17 cellular contexts compared by ENCODE assay signal in genomic region chr4:4889781-4890180, GRCh38. TPM values are rescaled to one million over a fixed set of nuclear protein-coding genes. Genes with fewer than 3 reads are reported as not detected.
DNase-seq lines count a peak whose midpoint lies in the region; ATAC-seq and TF ChIP-seq lines count a peak whose summit lies in the region.
"Had no signal": no experiment of that assay in that cellular context is flagged by ENCODE, and none has a peak within 500 bp of the region (broad histone marks: within the 10 kb centered on the region; RNA-seq: fewer than 3 reads in every experiment).

No MANE protein-coding gene starts in this region.

- no peak overlapping the region for H4K8ac ChIP-seq in neuronal stem cell (ENCODE audit: low read depth, low read length)

- H3K36me3 ChIP-seq in neuronal stem cell (replicated peaks in 1 of 2; ENCODE audit: control insufficient read depth in 2 of 2, insufficient read depth in 2 of 2, low read length in 2 of 2) (no peaks in the 10 kb centered on the region), upper lobe of right lung (no peaks in the 10 kb centered on the region)
- H3K36me3 ChIP-seq: BLaER1 treated with 17β-estradiol and CSF1 and Interleukin-3, amounts not matched to agents 10 nM and 100 nM had no signal

- H2AK5ac ChIP-seq in neuronal stem cell (ENCODE audit: low read depth, low read length), result no peak overlapping the region

- H4K91ac ChIP-seq in neuronal stem cell (ENCODE audit: low read depth, low read length, poor library complexity), result no peak overlapping the region

- TF ChIP-seq CTCF in coronary artery (IDR thresholded peaks at IDR 0.05) (no peak), upper lobe of right lung (IDR thresholded peaks at IDR 0.05) (no peak)

- no peaks in the 10 kb centered on the region for H3K79me1 ChIP-seq in neuronal stem cell (ENCODE audit: low read depth, low read length)

- H2BK12ac ChIP-seq in neuronal stem cell (ENCODE audit: low read length), result no peak overlapping the region

- no peak overlapping the region for H2AFZ ChIP-seq in neuronal stem cell (ENCODE audit: low read length)

- no peak overlapping the region for H2BK15ac ChIP-seq in neuronal stem cell (ENCODE audit: low read length)

- intact Hi-C loops in upper lobe of right lung (cut with DNase I), result no loop called here

- H3K27me3 ChIP-seq in neuronal stem cell (ENCODE audit: control insufficient read depth in 3 of 3, insufficient read depth in 3 of 3, low read depth in 1 of 3, low read length in 3 of 3), result peaks cover 0 to 23% (median 3%) of the 10 kb centered on the region in 3 experiments
- peaks cover 5% of the 10 kb centered on the region for H3K27me3 ChIP-seq in upper lobe of right lung
- H3K27me3 ChIP-seq: BLaER1 treated with 17β-estradiol and CSF1 and Interleukin-3, amounts not matched to agents 10 nM and 100 nM had no signal

- no peak overlapping the region for H2BK5ac ChIP-seq in neuronal stem cell (ENCODE audit: low read length)

- no peak overlapping the region for H3K27ac ChIP-seq in coronary artery
- no peak overlapping the region for H3K27ac ChIP-seq in neuronal stem cell (replicated peaks; ENCODE audit: low read length)
- no peak overlapping the region for H3K27ac ChIP-seq in upper lobe of right lung
- H3K27ac ChIP-seq: 22Rv1; A549; BLaER1 treated with 17β-estradiol and CSF1 and Interleukin-3, amounts not matched to agents 10 nM and 100 nM; C4-2B had no signal

- H3K4me2 ChIP-seq in neuronal stem cell (ENCODE audit: insufficient read depth, low read length, poor library complexity, severe bottlenecking), result no peak overlapping the region
- H3K4me2 ChIP-seq: A549; BLaER1 treated with 17β-estradiol and CSF1 and Interleukin-3, amounts not matched to agents 10 nM and 100 nM had no signal

- DNase-seq in coronary artery (ENCODE audit: low spot score), result peak; percentile 24
- DNase-seq in neuronal stem cell (ENCODE audit: low spot score), result no peak
- no peak for DNase-seq in upper lobe of right lung
- DNase-seq in OCI-M2 (lab: John Stamatoyannopoulos, UW; ENCODE audit: unreplicated experiment), result no peak
- DNase-seq in LoVo (ENCODE audit: low spot score), result no peak
- DNase-seq: AML-193; Caco-2; Calu3; CD4-positive, alpha-beta T cell; CD8-positive, alpha-beta T cell; DMS79 treated with DMSO at 0.1 percent for 48 hours; GF-D8 had no signal

- no CpG with 5 or more reads among the region's 9 CpGs for whole genome bisulfite sequencing in neuronal stem cell (ENCODE audit: extremely low coverage in 2 of 2, insufficient read length in 2 of 2, insufficient replicate concordance in 1 of 2), 2 donors

- peaks cover 0 to 2% of the 10 kb centered on the region in 2 donors for H3K9me3 ChIP-seq in neuronal stem cell (replicated peaks in 1 of 2; ENCODE audit: control insufficient read depth in 2 of 2, insufficient read depth in 1 of 2, low read depth in 1 of 2, low read length in 2 of 2)
- no peaks in the 10 kb centered on the region for H3K9me3 ChIP-seq in upper lobe of right lung
- H3K9me3 ChIP-seq: A549; BLaER1 treated with 17β-estradiol and CSF1 and Interleukin-3, amounts not matched to agents 10 nM and 100 nM; Caco-2 had no signal

- H3K23ac ChIP-seq in neuronal stem cell (ENCODE audit: low read depth, low read length, poor library complexity), result no peak overlapping the region

- H3K14ac ChIP-seq in neuronal stem cell (ENCODE audit: low read length), result peak overlapping the region; percentile 83

- H3K4me1 ChIP-seq in neuronal stem cell (ENCODE audit: control insufficient read depth in 2 of 2, insufficient read depth in 1 of 2, low read depth in 1 of 2, low read length in 2 of 2), result no peaks in the 10 kb centered on the region
- H3K4me1 ChIP-seq in upper lobe of right lung, result no peaks in the 10 kb centered on the region
- H3K4me1 ChIP-seq: A549, Caco-2 had no signal

- H3K4me3 ChIP-seq in coronary artery (no peak overlapping the region), neuronal stem cell (ENCODE audit: low read length in 2 of 2) (no peak overlapping the region), upper lobe of right lung (no peak overlapping the region)
- H3K4me3 ChIP-seq: A549; BLaER1 treated with 17β-estradiol and CSF1 and Interleukin-3, amounts not matched to agents 10 nM and 100 nM had no signal

- peak overlapping the region; percentile 34 for H3K18ac ChIP-seq in neuronal stem cell (ENCODE audit: low read length)

- no peak overlapping the region for H3K9ac ChIP-seq in neuronal stem cell (ENCODE audit: low read depth, low read length, poor library complexity)
- H3K9ac ChIP-seq: BLaER1 treated with 17β-estradiol and CSF1 and Interleukin-3, amounts not matched to agents 10 nM and 100 nM had no signal

- no peak overlapping the region for H3K4ac ChIP-seq in neuronal stem cell (ENCODE audit: low read length)

- H2BK120ac ChIP-seq in neuronal stem cell (ENCODE audit: low read depth, low read length), result no peak overlapping the region

- peak; percentile 28 for ATAC-seq in upper lobe of right lung
- ATAC-seq: A549; CD8-positive, alpha-beta T cell had no signal

RNA-seq across cellular contexts. Expression of gene MSX1, which starts 30.3 kb away (rescaled TPM):
- polyA plus RNA-seq in neuronal stem cell (2013, experiment 1 of 2), result 1.6 TPM
- 1.8 TPM for polyA plus RNA-seq in neuronal stem cell (2013, experiment 2 of 2)
- total RNA-seq in upper lobe of right lung, result 2.5 TPM
- total RNA-seq: B cell; CD4-positive, alpha-beta T cell; CD8-positive, alpha-beta T cell had no signal
